ENCODE assay signal across 2 cellular contexts in genomic region chrX:66050140-66050569, GRCh38.
TF ChIP-seq lines count a peak whose summit lies in the region.

No MANE protein-coding gene starts in this region.

TF ChIP-seq in liver, 16 proteins besides CTCF, POLR2A, EP300 and RAD21:
- TF ChIP-seq FOXA2 (IDR thresholded peaks at IDR 0.05) (peak; percentile 7), YY1 (IDR thresholded peaks at IDR 0.05) (peak; percentile 22), EGR1 (IDR thresholded peaks at IDR 0.05; ENCODE audit: low read depth in 2 of 2) (no peak), TAF1 (conservative IDR thresholded peaks at IDR 0.05) (no peak), HNF4A (conservative IDR thresholded peaks at IDR 0.05) (peak in 1 of 2 donors; percentile 52), MAX (IDR thresholded peaks at IDR 0.05) (no peak), SP1 (IDR thresholded peaks at IDR 0.05) (peak; percentile 51), FOXA1 (IDR thresholded peaks at IDR 0.05) (no peak), HNF4G (IDR thresholded peaks at IDR 0.05) (peak; percentile 13), GABPA (IDR thresholded peaks at IDR 0.05 in 1 of 2, conservative IDR thresholded peaks at IDR 0.05 in 1 of 2) (no peak), RXRA (IDR thresholded peaks at IDR 0.05) (peak; percentile 43 to 53)
- TF ChIP-seq, protein P1, sequence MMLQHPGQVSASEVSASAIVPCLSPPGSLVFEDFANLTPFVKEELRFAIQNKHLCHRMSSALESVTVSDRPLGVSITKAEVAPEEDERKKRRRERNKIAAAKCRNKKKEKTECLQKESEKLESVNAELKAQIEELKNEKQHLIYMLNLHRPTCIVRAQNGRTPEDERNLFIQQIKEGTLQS (IDR thresholded peaks at IDR 0.05): no peak

TF ChIP-seq in HepG2, 621 proteins besides CTCF, POLR2A, EP300 and RAD21:
- no peak for TF ChIP-seq KMT2A (CRISPR knock-in tag; IDR thresholded peaks at IDR 0.05)
- no peak for TF ChIP-seq ZNF224 (CRISPR knock-in tag; IDR thresholded peaks at IDR 0.05)
- TF ChIP-seq, protein P2, sequence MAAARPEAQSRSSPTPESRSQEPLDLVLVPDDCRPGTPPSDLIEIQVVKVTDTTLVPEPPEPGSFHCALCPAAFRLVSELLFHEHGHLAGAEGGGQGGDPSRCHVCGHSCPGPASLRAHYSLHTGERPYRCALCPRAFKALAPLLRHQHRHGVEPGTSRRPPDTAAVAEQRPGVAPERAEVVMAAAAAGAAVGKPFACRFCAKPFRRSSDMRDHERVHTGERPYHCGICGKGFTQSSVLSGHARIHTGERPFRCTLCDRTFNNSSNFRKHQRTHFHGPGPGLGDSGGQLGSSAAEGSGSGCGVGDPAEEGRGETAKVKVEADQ (CRISPR knock-in tag; IDR thresholded peaks at IDR 0.05; ENCODE audit: borderline replicate concordance): no peak
- TF ChIP-seq HNRNPK (IDR thresholded peaks at IDR 0.05; ENCODE audit: low read depth, low read length, poor library complexity, severe bottlenecking): no peak
- TF ChIP-seq, protein P3, sequence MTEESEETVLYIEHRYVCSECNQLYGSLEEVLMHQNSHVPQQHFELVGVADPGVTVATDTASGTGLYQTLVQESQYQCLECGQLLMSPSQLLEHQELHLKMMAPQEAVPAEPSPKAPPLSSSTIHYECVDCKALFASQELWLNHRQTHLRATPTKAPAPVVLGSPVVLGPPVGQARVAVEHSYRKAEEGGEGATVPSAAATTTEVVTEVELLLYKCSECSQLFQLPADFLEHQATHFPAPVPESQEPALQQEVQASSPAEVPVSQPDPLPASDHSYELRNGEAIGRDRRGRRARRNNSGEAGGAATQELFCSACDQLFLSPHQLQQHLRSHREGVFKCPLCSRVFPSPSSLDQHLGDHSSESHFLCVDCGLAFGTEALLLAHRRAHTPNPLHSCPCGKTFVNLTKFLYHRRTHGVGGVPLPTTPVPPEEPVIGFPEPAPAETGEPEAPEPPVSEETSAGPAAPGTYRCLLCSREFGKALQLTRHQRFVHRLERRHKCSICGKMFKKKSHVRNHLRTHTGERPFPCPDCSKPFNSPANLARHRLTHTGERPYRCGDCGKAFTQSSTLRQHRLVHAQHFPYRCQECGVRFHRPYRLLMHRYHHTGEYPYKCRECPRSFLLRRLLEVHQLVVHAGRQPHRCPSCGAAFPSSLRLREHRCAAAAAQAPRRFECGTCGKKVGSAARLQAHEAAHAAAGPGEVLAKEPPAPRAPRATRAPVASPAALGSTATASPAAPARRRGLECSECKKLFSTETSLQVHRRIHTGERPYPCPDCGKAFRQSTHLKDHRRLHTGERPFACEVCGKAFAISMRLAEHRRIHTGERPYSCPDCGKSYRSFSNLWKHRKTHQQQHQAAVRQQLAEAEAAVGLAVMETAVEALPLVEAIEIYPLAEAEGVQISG (CRISPR knock-in tag; IDR thresholded peaks at IDR 0.05): no peak
- TF ChIP-seq, protein P4, sequence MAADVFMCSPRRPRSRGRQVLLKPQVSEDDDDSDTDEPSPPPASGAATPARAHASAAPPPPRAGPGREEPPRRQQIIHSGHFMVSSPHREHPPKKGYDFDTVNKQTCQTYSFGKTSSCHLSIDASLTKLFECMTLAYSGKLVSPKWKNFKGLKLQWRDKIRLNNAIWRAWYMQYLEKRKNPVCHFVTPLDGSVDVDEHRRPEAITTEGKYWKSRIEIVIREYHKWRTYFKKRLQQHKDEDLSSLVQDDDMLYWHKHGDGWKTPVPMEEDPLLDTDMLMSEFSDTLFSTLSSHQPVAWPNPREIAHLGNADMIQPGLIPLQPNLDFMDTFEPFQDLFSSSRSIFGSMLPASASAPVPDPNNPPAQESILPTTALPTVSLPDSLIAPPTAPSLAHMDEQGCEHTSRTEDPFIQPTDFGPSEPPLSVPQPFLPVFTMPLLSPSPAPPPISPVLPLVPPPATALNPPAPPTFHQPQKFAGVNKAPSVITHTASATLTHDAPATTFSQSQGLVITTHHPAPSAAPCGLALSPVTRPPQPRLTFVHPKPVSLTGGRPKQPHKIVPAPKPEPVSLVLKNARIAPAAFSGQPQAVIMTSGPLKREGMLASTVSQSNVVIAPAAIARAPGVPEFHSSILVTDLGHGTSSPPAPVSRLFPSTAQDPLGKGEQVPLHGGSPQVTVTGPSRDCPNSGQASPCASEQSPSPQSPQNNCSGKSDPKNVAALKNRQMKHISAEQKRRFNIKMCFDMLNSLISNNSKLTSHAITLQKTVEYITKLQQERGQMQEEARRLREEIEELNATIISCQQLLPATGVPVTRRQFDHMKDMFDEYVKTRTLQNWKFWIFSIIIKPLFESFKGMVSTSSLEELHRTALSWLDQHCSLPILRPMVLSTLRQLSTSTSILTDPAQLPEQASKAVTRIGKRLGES (CRISPR knock-in tag; IDR thresholded peaks at IDR 0.05; ENCODE audit: borderline replicate concordance): no peak
- TF ChIP-seq ZNF660 (CRISPR knock-in tag; IDR thresholded peaks at IDR 0.05; ENCODE audit: borderline replicate concordance, low read depth): no peak
- no peak for TF ChIP-seq ZNF709 (CRISPR knock-in tag; IDR thresholded peaks at IDR 0.05)
- TF ChIP-seq ZNF768 (CRISPR knock-in tag; IDR thresholded peaks at IDR 0.05): no peak
- TF ChIP-seq, protein P5, sequence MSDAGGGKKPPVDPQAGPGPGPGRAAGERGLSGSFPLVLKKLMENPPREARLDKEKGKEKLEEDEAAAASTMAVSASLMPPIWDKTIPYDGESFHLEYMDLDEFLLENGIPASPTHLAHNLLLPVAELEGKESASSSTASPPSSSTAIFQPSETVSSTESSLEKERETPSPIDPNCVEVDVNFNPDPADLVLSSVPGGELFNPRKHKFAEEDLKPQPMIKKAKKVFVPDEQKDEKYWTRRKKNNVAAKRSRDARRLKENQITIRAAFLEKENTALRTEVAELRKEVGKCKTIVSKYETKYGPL (CRISPR knock-in tag; IDR thresholded peaks at IDR 0.05): no peak
- TF ChIP-seq ZHX2 (IDR thresholded peaks at IDR 0.05; ENCODE audit: low read depth): no peak
- TF ChIP-seq ZHX2 (CRISPR knock-in tag; IDR thresholded peaks at IDR 0.05; ENCODE audit: borderline replicate concordance): no peak
- no peak for TF ChIP-seq RFX5 (IDR thresholded peaks at IDR 0.05; ENCODE audit: low read depth, low read length)
- TF ChIP-seq PAWR (CRISPR knock-in tag; IDR thresholded peaks at IDR 0.05; ENCODE audit: borderline replicate concordance): no peak
- TF ChIP-seq ZBTB33 (CRISPR knock-in tag; IDR thresholded peaks at IDR 0.05): no peak
- no peak for TF ChIP-seq ASH2L (IDR thresholded peaks at IDR 0.05; ENCODE audit: insufficient read length, low read depth, low read length)
- TF ChIP-seq CREB3 (CRISPR knock-in tag; IDR thresholded peaks at IDR 0.05): no peak
- TF ChIP-seq ZSCAN20 (CRISPR knock-in tag; IDR thresholded peaks at IDR 0.05; ENCODE audit: borderline replicate concordance): no peak
- no peak for TF ChIP-seq HDAC1 (CRISPR knock-in tag; IDR thresholded peaks at IDR 0.05)
- no peak for TF ChIP-seq YY1 (IDR thresholded peaks at IDR 0.05; ENCODE audit: insufficient read depth, insufficient replicate concordance, low read depth, low read length)
